ENCODE assay signal across 19 cellular contexts in genomic region chr14:53047302-53047701, GRCh38.
"Had no signal": no experiment of that assay in that cellular context is flagged by ENCODE, and none has a peak within 500 bp of the region (broad histone marks: within the 10 kb centered on the region; RNA-seq: fewer than 3 reads in every experiment).

No MANE protein-coding gene starts in this region.

- DNase-seq: activated CD4-positive, alpha-beta memory T cell treated with anti-CD3 and anti-CD28 coated beads for 36 hours; activated CD4-positive, alpha-beta T cell treated with anti-CD3 and anti-CD28 coated beads for 1 hour; activated CD8-positive, alpha-beta memory T cell treated with anti-CD3 and anti-CD28 coated beads, Interleukin-2, amount 10 ng/mL, durations not matched to agents 7 days and 5 days; activated T-cell treated with anti-CD3 and anti-CD28 coated beads, Interleukin-2, amount 50 U/mL, for 1 hour; amygdala; effector memory CD4-positive, alpha-beta T cell; heart right ventricle; lower lobe of right lung; pancreas; stimulated activated CD4-positive, alpha-beta T cell treated with anti-CD3 and anti-CD28 coated beads, Interleukin-15, amount 100 ng/mL, for 24 hours; stimulated activated CD4-positive, alpha-beta T cell treated with anti-CD3 and anti-CD28 coated beads, Interleukin-4, amount 100 ng/mL, for 1 hour; stimulated activated naive B cell treated with anti-CD40 and anti-IgM and Interleukin-4, amounts not matched to agents 10 μg/mL and 1 μg/mL and 100 μg/mL, for 72 hours; substantia nigra; T-cell; T1000; uterus had no signal

- ATAC-seq: activated CD8-positive, alpha-beta memory T cell treated with anti-CD3 and anti-CD28 coated beads, Interleukin-2, amount 10 ng/mL, durations not matched to agents 7 days and 5 days; activated naive CD4-positive, alpha-beta T cell treated with anti-CD3 and anti-CD28 coated beads, Interleukin-2, amount 50 U/mL, for 72 hours; heart right ventricle; lower lobe of right lung; pancreas; stimulated activated naive B cell treated with anti-CD40 and anti-IgM and Interleukin-4, amounts not matched to agents 10 μg/mL and 1 μg/mL and 100 μg/mL, for 72 hours; T-cell had no signal

- H3K27me3 Mint-ChIP-seq: activated CD4-positive, alpha-beta memory T cell treated with anti-CD3 and anti-CD28 coated beads for 36 hours; activated CD8-positive, alpha-beta memory T cell treated with anti-CD3 and anti-CD28 coated beads, Interleukin-2, amount 10 ng/mL, durations not matched to agents 7 days and 5 days; brain; central memory CD8-positive, alpha-beta T cell; stimulated activated naive B cell treated with anti-CD40 and anti-IgM and Interleukin-4, amounts not matched to agents 10 μg/mL and 1 μg/mL and 100 μg/mL, for 72 hours; T-cell had no signal

- H3K9me3 Mint-ChIP-seq: activated CD4-positive, alpha-beta memory T cell treated with anti-CD3 and anti-CD28 coated beads for 36 hours; activated naive CD4-positive, alpha-beta T cell treated with anti-CD3 and anti-CD28 coated beads, Interleukin-2, amount 50 U/mL, for 72 hours; brain; central memory CD8-positive, alpha-beta T cell; stimulated activated naive B cell treated with anti-CD40 and anti-IgM and Interleukin-4, amounts not matched to agents 10 μg/mL and 1 μg/mL and 100 μg/mL, for 72 hours; T-cell had no signal

- H3K4me1 Mint-ChIP-seq: activated CD8-positive, alpha-beta memory T cell treated with anti-CD3 and anti-CD28 coated beads, Interleukin-2, amount 10 ng/mL, durations not matched to agents 7 days and 5 days; central memory CD8-positive, alpha-beta T cell; stimulated activated naive B cell treated with anti-CD40 and anti-IgM and Interleukin-4, amounts not matched to agents 10 μg/mL and 1 μg/mL and 100 μg/mL, for 72 hours; T-cell had no signal

- H3K27ac Mint-ChIP-seq: activated CD4-positive, alpha-beta memory T cell treated with anti-CD3 and anti-CD28 coated beads for 36 hours; activated CD8-positive, alpha-beta memory T cell treated with anti-CD3 and anti-CD28 coated beads, Interleukin-2, amount 10 ng/mL, durations not matched to agents 7 days and 5 days; stimulated activated naive B cell treated with anti-CD40 and anti-IgM and Interleukin-4, amounts not matched to agents 10 μg/mL and 1 μg/mL and 100 μg/mL, for 72 hours; T-cell had no signal

- H3K4me3 Mint-ChIP-seq: activated CD4-positive, alpha-beta memory T cell treated with anti-CD3 and anti-CD28 coated beads for 36 hours; activated CD8-positive, alpha-beta memory T cell treated with anti-CD3 and anti-CD28 coated beads, Interleukin-2, amount 10 ng/mL, durations not matched to agents 7 days and 5 days; brain; central memory CD8-positive, alpha-beta T cell; stimulated activated naive B cell treated with anti-CD40 and anti-IgM and Interleukin-4, amounts not matched to agents 10 μg/mL and 1 μg/mL and 100 μg/mL, for 72 hours; T-cell had no signal
